In genomic region chr4:122045533-122045932, GRCh38 we compare ENCODE assay signal across 10 cellular contexts.
DNase-seq lines count a peak whose midpoint lies in the region; ATAC-seq and TF ChIP-seq lines count a peak whose summit lies in the region.
"Had no signal": no experiment of that assay in that cellular context is flagged by ENCODE, and none has a peak within 500 bp of the region (broad histone marks: within the 10 kb centered on the region; RNA-seq: fewer than 3 reads in every experiment).

No MANE protein-coding gene starts in this region.

- H3K27ac ChIP-seq in foreskin keratinocyte (no peak overlapping the region), dorsolateral prefrontal cortex (no peak overlapping the region)
- H3K27ac ChIP-seq: suprapubic skin had no signal

- no peak overlapping the region for H3K4me3 ChIP-seq in dorsolateral prefrontal cortex
- H3K4me3 ChIP-seq: suprapubic skin had no signal

- no peaks in the 10 kb centered on the region for H3K4me1 ChIP-seq in foreskin keratinocyte
- H3K4me1 ChIP-seq: suprapubic skin had no signal

- ATAC-seq in foreskin keratinocyte (peak; percentile 95), GM18498 (IDR thresholded peaks at IDR 0.05; ENCODE audit: unreplicated experiment) (no peak)
- no peak for ATAC-seq in stimulated activated naive B cell treated with anti-CD40 and anti-IgM and Interleukin-4, amounts not matched to agents 10 μg/mL and 1 μg/mL and 100 μg/mL, for 72 hours (replicated peaks)

- intact Hi-C loops in dorsolateral prefrontal cortex (cut with DNase I): no loop called here

- H3K27me3 ChIP-seq in foreskin keratinocyte: no peaks in the 10 kb centered on the region
- H3K27me3 ChIP-seq in dorsolateral prefrontal cortex: no peaks in the 10 kb centered on the region
- H3K27me3 ChIP-seq: suprapubic skin had no signal

- H3K9me3 Mint-ChIP-seq in stimulated activated naive B cell treated with anti-CD40 and anti-IgM and Interleukin-4, amounts not matched to agents 10 μg/mL and 1 μg/mL and 100 μg/mL, for 72 hours: no peaks in the 10 kb centered on the region

- H3K4me1 Mint-ChIP-seq in stimulated activated naive B cell treated with anti-CD40 and anti-IgM and Interleukin-4, amounts not matched to agents 10 μg/mL and 1 μg/mL and 100 μg/mL, for 72 hours: no peaks in the 10 kb centered on the region
- H3K4me1 Mint-ChIP-seq: naive B cell had no signal

- H3K4me3 Mint-ChIP-seq in stimulated activated naive B cell treated with anti-CD40 and anti-IgM and Interleukin-4, amounts not matched to agents 10 μg/mL and 1 μg/mL and 100 μg/mL, for 72 hours: no peak overlapping the region
- H3K4me3 Mint-ChIP-seq: naive B cell had no signal

- H3K27me3 Mint-ChIP-seq in stimulated activated naive B cell treated with anti-CD40 and anti-IgM and Interleukin-4, amounts not matched to agents 10 μg/mL and 1 μg/mL and 100 μg/mL, for 72 hours: peaks cover 0 to 5% of the 10 kb centered on the region in 2 donors

- DNase-seq in COLO668 (lab: John Stamatoyannopoulos, UW; ENCODE audit: unreplicated experiment) (peak; percentile 63), HT1080 (ENCODE audit: low read depth) (peak; percentile 96), RPMI8226 (peak; percentile 70), foreskin keratinocyte (peak; percentile 72 to 91), dorsolateral prefrontal cortex (no peak), cerebellum (ENCODE audit: low spot score) (no peak)
- no peak for DNase-seq in stimulated activated naive B cell treated with anti-CD40 and anti-IgM and Interleukin-4, amounts not matched to agents 10 μg/mL and 1 μg/mL and 100 μg/mL, for 72 hours
- DNase-seq: naive B cell had no signal

- H3K36me3 Mint-ChIP-seq in stimulated activated naive B cell treated with anti-CD40 and anti-IgM and Interleukin-4, amounts not matched to agents 10 μg/mL and 1 μg/mL and 100 μg/mL, for 72 hours: no peaks in the 10 kb centered on the region
- H3K36me3 Mint-ChIP-seq: naive B cell had no signal

- TF ChIP-seq CTCF in foreskin keratinocyte (conservative IDR thresholded peaks at IDR 0.05) (no peak), dorsolateral prefrontal cortex (IDR thresholded peaks at IDR 0.05 in 54 of 56, conservative IDR thresholded peaks at IDR 0.05 in 2 of 56; ENCODE audit: low read depth in 1 of 56, partially characterized antibody in 56 of 56) (no peak)

- H3K27ac Mint-ChIP-seq in stimulated activated naive B cell treated with anti-CD40 and anti-IgM and Interleukin-4, amounts not matched to agents 10 μg/mL and 1 μg/mL and 100 μg/mL, for 72 hours: no peak overlapping the region
- H3K27ac Mint-ChIP-seq: naive B cell had no signal

Comparison
In these comparisons a context has a peak if more than half of its experiments do, and no peak if none do; other contexts are left out.
1. DNase-seq: peak in COLO668 (single experiment), HT1080 (single experiment), RPMI8226 (single experiment) and foreskin keratinocyte (2 of 2); none in stimulated activated naive B cell treated with anti-CD40 and anti-IgM and Interleukin-4, amounts not matched to agents 10 μg/mL and 1 μg/mL and 100 μg/mL, for 72 hours (single experiment), dorsolateral prefrontal cortex (0 of 10) and cerebellum (single experiment).